Comparison of ENCODE assay signal across 24 cellular contexts in genomic region chr19:10395436-10395835, GRCh38. TPM values are rescaled to one million over a fixed set of nuclear protein-coding genes. Genes with fewer than 3 reads are reported as not detected.
DNase-seq lines count a peak whose midpoint lies in the region; ATAC-seq, FAIRE-seq and TF ChIP-seq lines count a peak whose summit lies in the region.
"Had no signal": no experiment of that assay in that cellular context is flagged by ENCODE, and none has a peak within 500 bp of the region (broad histone marks: within the 10 kb centered on the region; RNA-seq: fewer than 3 reads in every experiment).

No MANE protein-coding gene starts in this region.

- H3K4me2 ChIP-seq in K562 (ENCODE audit: insufficient read depth, low read length) (no peak overlapping the region), osteoblast (ENCODE audit: insufficient read depth, low read length) (no peak overlapping the region)
- H3K4me2 ChIP-seq: A549 had no signal

- TF ChIP-seq EP300 in K562 (IDR thresholded peaks at IDR 0.05; ENCODE audit: low read length), result no peak

- ATAC-seq in K562, result no peak
- ATAC-seq: A549 had no signal

- TF ChIP-seq CTCF in C4-2B (conservative IDR thresholded peaks at IDR 0.05) (no peak), GM20000 (IDR thresholded peaks at IDR 0.05; ENCODE audit: extremely low read depth, missing control alignments) (no peak), K562 (IDR thresholded peaks at IDR 0.05 in 2 of 3, conservative IDR thresholded peaks at IDR 0.05 in 1 of 3; ENCODE audit: insufficient read depth in 2 of 3, low read depth in 1 of 3, low read length in 3 of 3) (no peak), osteoblast (IDR thresholded peaks at IDR 0.05; ENCODE audit: extremely low read depth, low read depth, low read length) (no peak)

- peaks cover 40% of the 10 kb centered on the region for H3K79me2 ChIP-seq in K562 (ENCODE audit: control insufficient read depth, insufficient read depth, low read length)
- H3K79me2 ChIP-seq in osteoblast (ENCODE audit: insufficient read depth, low read length), result peaks cover 45% of the 10 kb centered on the region

- no peak for TF ChIP-seq RAD21 in K562 (CRISPR knock-in tag; conservative IDR thresholded peaks at IDR 0.05 in 1 of 2, IDR thresholded peaks at IDR 0.05 in 1 of 2)

- TSS peak; percentile 61 for BruUV-seq in K562 (replicated peaks; lab: Mats Ljungman, UMichigan)

- POLR2A ChIA-PET in K562 (lab: Yijun Ruan, JAX), result interaction anchor here (0.6 kb wide), 2 partner anchors 288 to 299 kb away, joined by 3 to 4 read pairs; no protein-coding TSS in a partner anchor

- H3K4me3 ChIP-seq in K562 (no peak overlapping the region), osteoblast (ENCODE audit: insufficient read depth, low read length) (no peak overlapping the region)
- H3K4me3 ChIP-seq: A549, GM23248 had no signal

- H3K27ac ChIP-seq in C4-2B (peak overlapping the region; percentile 58), K562 (ENCODE audit: extremely low read depth, low read depth, low read length) (no peak overlapping the region), osteoblast (ENCODE audit: low read depth, low read length) (no peak overlapping the region)
- H3K27ac ChIP-seq: A549, GM23248 had no signal

- DNase-seq in GM20000 (ENCODE audit: low spot score) (peak; percentile 16), K562 (ENCODE audit: extremely low read depth in 1 of 4, low spot score in 3 of 4) (peak in 2 of 4 experiments; percentile 30 to 39), osteoblast (ENCODE audit: insufficient read length, low spot score, missing footprints) (peak; percentile 47), KBM-7 (no peak), putamen (ENCODE audit: low spot score) (no peak), NCI-H526 treated with DMSO at 0.1 percent for 48 hours (lab: John Stamatoyannopoulos, UW) (no peak)
- DNase-seq: BE2C; CD4-positive, CD25-positive, alpha-beta regulatory T cell; DMS 273 treated with DMSO at 0.1 percent for 48 hours; DMS79 treated with DMSO at 0.1 percent for 48 hours; GM23248; HCEC 1CT; Karpas-422; NCI-H1694; NCI-H2081; NCI-H2171; NCI-H345; NCI-H524; OCI-M1; Right ventricle myocardium superior; SW 1271 had no signal

- 92% methylated on average over 7 of the region's 26 CpGs for WGBS in K562 (ENCODE audit: insufficient coverage, low coverage, missing lambda C conversion rate)

- H3K27me3 ChIP-seq in K562 (ENCODE audit: control insufficient read depth in 2 of 2, insufficient read depth in 2 of 2, low read length in 2 of 2), result no peaks in the 10 kb centered on the region
- H3K27me3 ChIP-seq in osteoblast (ENCODE audit: insufficient read depth, low read length), result no peaks in the 10 kb centered on the region
- H3K27me3 ChIP-seq: BE2C had no signal

- H2AFZ ChIP-seq in K562 (ENCODE audit: low read depth, low read length), result no peak overlapping the region
- no peak overlapping the region for H2AFZ ChIP-seq in osteoblast (ENCODE audit: low read length)
- H2AFZ ChIP-seq: GM23248 had no signal

- in situ Hi-C loops in K562 (cut with MboI), result no loop called here
- in situ Hi-C loops in KBM-7 (cut with MboI; ENCODE audit: low pct_unique_long_range_greater_than_20kb, low sequenced_read_pairs), result loop anchor here (10.0 kb wide), 1 partner anchor 131 kb away; no protein-coding TSS in a partner anchor

- H3K36me3 ChIP-seq in K562 (ENCODE audit: control insufficient read depth, insufficient read depth, low read length) (peaks cover 87% of the 10 kb centered on the region; the same call in 2 of the 3 replicates), osteoblast (ENCODE audit: insufficient read depth, low read length) (peaks cover 45% of the 10 kb centered on the region)

- H3K9me3 ChIP-seq in K562 (replicated peaks; ENCODE audit: control insufficient read depth, insufficient read depth, low read depth, low read length) (no peaks in the 10 kb centered on the region), osteoblast (ENCODE audit: low read depth, low read length) (no peaks in the 10 kb centered on the region)
- H3K9me3 ChIP-seq: A549, BE2C had no signal

- intact Hi-C loops in K562 (cut with micrococcal nuclease), result no loop called here

- H3K4me1 ChIP-seq in K562 (replicated peaks in 1 of 2; ENCODE audit: control insufficient read depth in 2 of 2, insufficient read depth in 2 of 2, low read length in 2 of 2), result peaks cover 6 to 21% of the 10 kb centered on the region in 2 experiments; a peak in 4 of 5 replicates
- no peaks in the 10 kb centered on the region for H3K4me1 ChIP-seq in osteoblast (ENCODE audit: insufficient read depth, low read length)
- H3K4me1 ChIP-seq: A549, BE2C had no signal

- H3K9ac ChIP-seq in K562 (ENCODE audit: insufficient read depth in 1 of 2, low read depth in 2 of 2, low read length in 2 of 2), result no peak overlapping the region
- H3K9ac ChIP-seq: GM23248 had no signal

- peaks cover 17% of the 10 kb centered on the region; the same call in 1 of the 2 replicates for H4K20me1 ChIP-seq in K562 (replicated peaks; ENCODE audit: control insufficient read depth, insufficient read depth, low read length)
- H4K20me1 ChIP-seq in osteoblast (ENCODE audit: insufficient read depth, low read length), result peaks cover 32% of the 10 kb centered on the region

- FAIRE-seq in K562 (lab: Jason Lieb, UNC), result no peak
- FAIRE-seq: A549 had no signal

- TF ChIP-seq POLR2A in K562 (conservative IDR thresholded peaks at IDR 0.05), result no peak

- CTCF ChIA-PET in K562 (lab: Yijun Ruan, JAX; ENCODE audit: low intra/inter-chr PET ratio), result no interaction called here

- H3K9me1 ChIP-seq in K562 (ENCODE audit: control insufficient read depth, insufficient read depth, low read length), result no peaks in the 10 kb centered on the region

RNA-seq across cellular contexts. Expression of gene CDC37, which starts 7.9 kb away (rescaled TPM):
- 143 and 313 TPM in 2 replicates for total RNA-seq in K562 (2011; cell fraction: chromatin; rRNA removed; ENCODE audit: low replicate concordance)
- 204 and 248 TPM in 2 replicates for total RNA-seq in K562 (2011; cell fraction: nucleolus; rRNA removed)
- total RNA-seq in K562 (2011; cell fraction: nucleoplasm; rRNA removed), result 196 and 198 TPM in 2 replicates
- total RNA-seq in K562 (2014; rRNA removed) (374 and 442 TPM in 2 replicates), K562 (2014; rRNA removed; fragmentation: Illumina TruSeq; extraction: Trizol) (92.4 and 108 TPM in 2 replicates), K562 (2015; rRNA removed; fragmentation: Illumina TruSeq; extraction: Trizol) (227 and 233 TPM in 2 replicates), K562 (2021) (220 and 242 TPM in 2 replicates), osteoblast (131 and 154 TPM in 2 replicates)
- polyA plus RNA-seq in K562 (2011; rRNA removed) (298 and 334 TPM in 2 replicates), K562 (2014; fragmentation: Illumina TruSeq; extraction: Trizol) (188 and 265 TPM in 2 replicates), K562 (2014; fragmentation: Nextera tagmentation; extraction: Ambion mirVana) (10 to 100 TPM in 1 of 2 experiments, 1 to 10 TPM in 1; 6.6 to 12.8 TPM), K562 (2014; rRNA removed) (481 and 538 TPM in 2 replicates)
- 268 and 380 TPM in 2 replicates for polyA plus RNA-seq in K562 (2011; cell fraction: cytosol; rRNA removed)
- 1,074 and 1,365 TPM in 2 replicates for polyA plus RNA-seq in K562 (2011; cell fraction: nucleus; rRNA removed)
- 226 and 230 TPM in 2 replicates for polyA plus RNA-seq in K562 (2012)
- polyA minus RNA-seq in K562 (2011; rRNA and poly(A)+ RNA removed), result 76.0 and 124 TPM in 2 replicates
- polyA minus RNA-seq in K562 (2011; cell fraction: cytosol; rRNA and poly(A)+ RNA removed), result 83.3 and 94.9 TPM in 2 replicates
- 51.0 and 68.2 TPM in 2 replicates for polyA minus RNA-seq in K562 (2011; cell fraction: nucleus; rRNA and poly(A)+ RNA removed)

RNA-seq across cellular contexts. Expression of gene TYK2, which starts 15.1 kb away (rescaled TPM):
- 364 and 893 TPM in 2 replicates for total RNA-seq in K562 (2011; cell fraction: chromatin; rRNA removed; ENCODE audit: low replicate concordance)
- total RNA-seq in K562 (2011; cell fraction: nucleolus; rRNA removed), result 386 and 391 TPM in 2 replicates
- 314 and 336 TPM in 2 replicates for total RNA-seq in K562 (2011; cell fraction: nucleoplasm; rRNA removed)
- total RNA-seq in K562 (2014; rRNA removed), result 132 and 147 TPM in 2 replicates
- 56.6 and 57.5 TPM in 2 replicates for total RNA-seq in K562 (2014; rRNA removed; fragmentation: Illumina TruSeq; extraction: Trizol)
- total RNA-seq in K562 (2015; rRNA removed; fragmentation: Illumina TruSeq; extraction: Trizol), result 85.0 and 85.9 TPM in 2 replicates
- 123 and 144 TPM in 2 replicates for total RNA-seq in K562 (2021)
- polyA plus RNA-seq in K562 (2011; rRNA removed), result 51.9 and 75.4 TPM in 2 replicates
- polyA plus RNA-seq in K562 (2011; cell fraction: cytosol; rRNA removed), result 57.5 and 76.1 TPM in 2 replicates
- 548 and 794 TPM in 2 replicates for polyA plus RNA-seq in K562 (2011; cell fraction: nucleus; rRNA removed)
- 111 and 155 TPM in 2 replicates for polyA plus RNA-seq in K562 (2012)
- polyA plus RNA-seq in K562 (2014; fragmentation: Illumina TruSeq; extraction: Trizol), result 125 and 126 TPM in 2 replicates
- 10 to 100 TPM; 15.0 to 19.9 TPM for polyA plus RNA-seq in K562 (2014; fragmentation: Nextera tagmentation; extraction: Ambion mirVana)
- polyA plus RNA-seq in K562 (2014; rRNA removed), result 174 and 182 TPM in 2 replicates
- 14.0 and 30.4 TPM in 2 replicates for polyA minus RNA-seq in K562 (2011; rRNA and poly(A)+ RNA removed)
- polyA minus RNA-seq in K562 (2011; cell fraction: cytosol; rRNA and poly(A)+ RNA removed), result 50.7 and 53.3 TPM in 2 replicates
- polyA minus RNA-seq in K562 (2011; cell fraction: nucleus; rRNA and poly(A)+ RNA removed), result 55.5 and 67.1 TPM in 2 replicates
- total RNA-seq in osteoblast, result 52.5 and 72.7 TPM in 2 replicates

RNA-seq across cellular contexts. Expression of gene PDE4A, which starts 24.9 kb away (rescaled TPM):
- 30.8 and 75.5 TPM in 2 replicates for total RNA-seq in K562 (2011; cell fraction: chromatin; rRNA removed; ENCODE audit: low replicate concordance)
- 29.5 and 33.3 TPM in 2 replicates for total RNA-seq in K562 (2011; cell fraction: nucleolus; rRNA removed)
- total RNA-seq in K562 (2011; cell fraction: nucleoplasm; rRNA removed), result 27.9 and 30.0 TPM in 2 replicates
- total RNA-seq in K562 (2014; rRNA removed) (4.2 and 4.7 TPM in 2 replicates), K562 (2014; rRNA removed; fragmentation: Illumina TruSeq; extraction: Trizol) (3.2 and 3.6 TPM in 2 replicates), K562 (2015; rRNA removed; fragmentation: Illumina TruSeq; extraction: Trizol) (4.6 and 5.1 TPM in 2 replicates), K562 (2021) (25.5 and 26.9 TPM in 2 replicates), osteoblast (5.1 and 8.3 TPM in 2 replicates)
- polyA plus RNA-seq in K562 (2011; rRNA removed) (6.0 and 7.6 TPM in 2 replicates), K562 (2014; fragmentation: Illumina TruSeq; extraction: Trizol) (15.1 and 16.5 TPM in 2 replicates), K562 (2014; fragmentation: Nextera tagmentation; extraction: Ambion mirVana) (under 1 TPM; 0.66 to 0.68 TPM), K562 (2014; rRNA removed) (14.2 and 14.3 TPM in 2 replicates)
- polyA plus RNA-seq in K562 (2011; cell fraction: cytosol; rRNA removed), result 7.1 and 9.9 TPM in 2 replicates
- polyA plus RNA-seq in K562 (2011; cell fraction: nucleus; rRNA removed), result 16.4 and 26.9 TPM in 2 replicates
- 12.3 and 18.3 TPM in 2 replicates for polyA plus RNA-seq in K562 (2012)
- polyA minus RNA-seq in K562 (2011; rRNA and poly(A)+ RNA removed), result 4.5 and 7.0 TPM in 2 replicates
- 14.0 and 20.1 TPM in 2 replicates for polyA minus RNA-seq in K562 (2011; cell fraction: cytosol; rRNA and poly(A)+ RNA removed)
- polyA minus RNA-seq in K562 (2011; cell fraction: nucleus; rRNA and poly(A)+ RNA removed), result 8.8 and 9.9 TPM in 2 replicates

RNA-seq across cellular contexts. Expression of gene ICAM3, which starts 56.0 kb away (rescaled TPM):
- 3.1 and 13.6 TPM in 2 replicates for total RNA-seq in K562 (2011; cell fraction: chromatin; rRNA removed; ENCODE audit: low replicate concordance)
- total RNA-seq in K562 (2011; cell fraction: nucleolus; rRNA removed), result 13.3 and 15.5 TPM in 2 replicates
- total RNA-seq in K562 (2011; cell fraction: nucleoplasm; rRNA removed), result 8.9 and 10.7 TPM in 2 replicates
- 28.6 and 33.1 TPM in 2 replicates for total RNA-seq in K562 (2014; rRNA removed)
- total RNA-seq in K562 (2014; rRNA removed; fragmentation: Illumina TruSeq; extraction: Trizol), result 12.0 and 21.3 TPM in 2 replicates
- total RNA-seq in K562 (2015; rRNA removed; fragmentation: Illumina TruSeq; extraction: Trizol), result 27.8 TPM in 2 replicates
- total RNA-seq in K562 (2021), result 39.5 and 42.2 TPM in 2 replicates
- polyA plus RNA-seq in K562 (2011; rRNA removed), result 24.2 and 25.2 TPM in 2 replicates
- 24.7 and 48.2 TPM in 2 replicates for polyA plus RNA-seq in K562 (2011; cell fraction: cytosol; rRNA removed)
- polyA plus RNA-seq in K562 (2011; cell fraction: nucleus; rRNA removed), result 13.6 and 14.4 TPM in 2 replicates
- polyA plus RNA-seq in K562 (2012), result 15.9 and 42.8 TPM in 2 replicates
- polyA plus RNA-seq in K562 (2014; fragmentation: Illumina TruSeq; extraction: Trizol), result 21.4 and 22.2 TPM in 2 replicates
- polyA plus RNA-seq in K562 (2014; fragmentation: Nextera tagmentation; extraction: Ambion mirVana), result 10 to 100 TPM in 1 of 2 experiments, 1 to 10 TPM in 1; 6.5 to 10.8 TPM
- polyA plus RNA-seq in K562 (2014; rRNA removed), result 29.7 and 31.1 TPM in 2 replicates
- 8.3 and 11.0 TPM in 2 replicates for polyA minus RNA-seq in K562 (2011; rRNA and poly(A)+ RNA removed)
- polyA minus RNA-seq in K562 (2011; cell fraction: cytosol; rRNA and poly(A)+ RNA removed), result 18.0 and 18.9 TPM in 2 replicates
- 4.7 and 5.1 TPM in 2 replicates for polyA minus RNA-seq in K562 (2011; cell fraction: nucleus; rRNA and poly(A)+ RNA removed)
- total RNA-seq in osteoblast, result 3.2 and 3.6 TPM in 2 replicates
- total RNA-seq: M059J had no signal

Comparison
In these comparisons a context has a peak if more than half of its experiments do, and no peak if none do; other contexts are left out.
1. DNase-seq: peak in GM20000 (single experiment) and osteoblast (single experiment); none in KBM-7 (single experiment), putamen (single experiment) and NCI-H526 treated with DMSO at 0.1 percent for 48 hours (single experiment).